In the genomic region with DNA sequence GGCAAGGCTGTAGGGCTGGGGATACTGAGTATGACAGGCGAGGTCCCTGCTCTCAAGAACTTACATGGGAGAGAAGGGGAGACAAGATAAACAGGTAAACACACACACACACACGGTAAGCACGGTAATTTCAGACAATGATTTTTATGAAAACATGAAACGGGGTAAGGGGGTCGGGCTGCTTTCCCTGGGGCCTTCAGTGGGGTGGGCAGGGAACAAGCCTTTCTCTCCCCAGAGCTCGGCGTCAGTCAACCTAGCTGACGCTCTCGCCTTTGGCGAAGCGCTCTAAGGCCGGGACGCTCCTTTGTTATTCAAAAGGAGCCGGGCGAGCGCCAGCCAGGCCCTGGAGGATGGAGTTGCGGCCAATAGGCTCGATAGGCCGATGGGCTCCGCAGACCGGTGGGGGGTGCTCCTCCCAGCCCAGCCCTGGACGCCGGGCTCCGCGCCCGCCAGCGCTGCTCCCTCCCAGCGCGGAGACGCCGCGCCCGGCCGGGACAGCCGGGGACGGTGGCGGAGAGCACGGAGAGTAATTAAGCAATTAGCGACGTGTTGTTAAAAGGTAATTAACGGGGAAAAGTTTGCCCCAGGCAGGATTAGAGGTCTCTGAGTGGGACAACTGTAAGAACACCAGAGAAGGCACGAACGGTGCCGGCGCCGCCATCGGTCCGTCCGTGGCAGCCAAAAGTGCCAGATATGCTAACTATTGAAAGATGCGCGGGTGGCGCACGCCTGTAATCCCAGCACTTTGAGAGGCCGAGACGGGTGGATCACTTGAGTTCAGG, we compare ENCODE assay signal across 8 cellular contexts. TPM values are rescaled to one million over a fixed set of nuclear protein-coding genes. Genes with fewer than 3 reads are reported as not detected.
DNase-seq lines count a peak whose midpoint lies in the region; TF ChIP-seq lines count a peak whose summit lies in the region.

No MANE protein-coding gene starts in this region.

- no CpG with 5 or more reads among the region's 55 CpGs for WGBS in trophoblast cell (ENCODE audit: extremely low coverage, insufficient coverage, insufficient read length)

- no peak overlapping the region for H4K12ac ChIP-seq in trophoblast cell (ENCODE audit: low read depth, low read length)

- H2BK120ac ChIP-seq in trophoblast cell (ENCODE audit: insufficient read depth, low read length, poor library complexity), result no peak overlapping the region

- H3K4me1 ChIP-seq in ascending aorta (peaks cover 0 to 14% of the 10 kb centered on the region in 2 donors), trophoblast cell (ENCODE audit: control insufficient read depth in 1 of 2, insufficient read depth in 2 of 2, low read length in 2 of 2) (peaks cover 17% of the 10 kb centered on the region in 2 experiments)

- H3K79me2 ChIP-seq in trophoblast cell (ENCODE audit: control insufficient read depth, insufficient read depth, low read length, poor library complexity), result no peaks in the 10 kb centered on the region

- H3K9ac ChIP-seq in trophoblast cell (ENCODE audit: low read length), result no peak overlapping the region

- TF ChIP-seq CTCF in ascending aorta (IDR thresholded peaks at IDR 0.05), result peak in 1 of 3 experiments; percentile 6

- intact Hi-C loops in ascending aorta (cut with DNase I), result loop anchor here (1.0 to 10.0 kb wide), 5 partner anchors 15 to 965 kb away; partner anchors contain the start of genes DDX20 and RHOC

- H4K91ac ChIP-seq in trophoblast cell (ENCODE audit: low read depth, low read length), result no peak overlapping the region

- no peak overlapping the region for H3K23ac ChIP-seq in trophoblast cell (ENCODE audit: low read length)

- H3K79me1 ChIP-seq in trophoblast cell (ENCODE audit: low read length), result peaks cover 3% of the 10 kb centered on the region

- no peaks in the 10 kb centered on the region for H3K36me3 ChIP-seq in ascending aorta
- H3K36me3 ChIP-seq in trophoblast cell (ENCODE audit: control insufficient read depth in 1 of 2, insufficient read depth in 2 of 2, low read length in 2 of 2), result no peaks in the 10 kb centered on the region

- no peak overlapping the region for H2BK5ac ChIP-seq in trophoblast cell (ENCODE audit: low read depth, low read length, poor library complexity)

- no peaks in the 10 kb centered on the region for H3K27me3 ChIP-seq in ascending aorta
- H3K27me3 ChIP-seq in trophoblast cell (ENCODE audit: insufficient read depth, low read length), result peaks cover 30% of the 10 kb centered on the region

- no peak overlapping the region for H3K4ac ChIP-seq in trophoblast cell (ENCODE audit: low read depth, low read length)

- H3K4me3 ChIP-seq in ascending aorta (peak overlapping the region; percentile 78 to 88), trophoblast cell (ENCODE audit: low read depth, low read length) (no peak overlapping the region)

- H3K4me2 ChIP-seq in trophoblast cell (ENCODE audit: low read length), result peak overlapping the region; percentile 88

- peak overlapping the region; percentile 69 for H2AFZ ChIP-seq in trophoblast cell (ENCODE audit: insufficient read depth, low read length, poor library complexity)

- no peak overlapping the region for H2AK5ac ChIP-seq in trophoblast cell (ENCODE audit: low read length)

- H3K9me3 ChIP-seq in ascending aorta, result no peaks in the 10 kb centered on the region
- H3K9me3 ChIP-seq in trophoblast cell (ENCODE audit: insufficient read depth, low read depth, low read length), result peaks cover 3% of the 10 kb centered on the region

- H3K27ac ChIP-seq in ascending aorta (peak overlapping the region; percentile 95), trophoblast cell (ENCODE audit: low read depth, low read length) (no peak overlapping the region)

- no peak overlapping the region for H4K8ac ChIP-seq in trophoblast cell (ENCODE audit: low read depth, low read length)

- no peak overlapping the region for H2BK12ac ChIP-seq in trophoblast cell (ENCODE audit: low read length)

- H3K18ac ChIP-seq in trophoblast cell (ENCODE audit: low read length), result no peak overlapping the region

- H3K14ac ChIP-seq in trophoblast cell (ENCODE audit: low read length), result no peak overlapping the region

- peak; percentile 22 to 32 for DNase-seq in activated CD4-positive, alpha-beta T cell treated with anti-CD3 and anti-CD28 coated beads, Interleukin-2, amount 50 U/mL, for 48 hours
- DNase-seq in activated CD4-positive, alpha-beta T cell treated with anti-CD3 and anti-CD28 coated beads, Interleukin-2, amount 50 U/mL, for 1 hour, result no peak
- DNase-seq in NCI-H510A (lab: John Stamatoyannopoulos, UW) (peak; percentile 71), ascending aorta (ENCODE audit: low spot score in 2 of 2) (peak in 1 of 2 donors; percentile 87), hepatic stellate cell (ENCODE audit: low spot score) (peak; percentile 57), trophoblast cell (peak; percentile 47 to 55), epidermal melanocyte (ENCODE audit: insufficient read length, low spot score) (no peak), KG1 (lab: John Stamatoyannopoulos, UW) (no peak)

RNA-seq across cellular contexts. Expression of gene INKA2, which starts 1.0 kb away (rescaled TPM):
- total RNA-seq in ascending aorta, result not detected
- 0.73 and 0.79 TPM in 2 replicates for polyA plus RNA-seq in trophoblast cell (2013)

RNA-seq across cellular contexts. Expression of gene DDX20, which starts 15.5 kb away (rescaled TPM):
- total RNA-seq in ascending aorta, result 11.3 TPM
- polyA plus RNA-seq in trophoblast cell (2013), result 9.1 and 9.7 TPM in 2 replicates

Comparison
In these comparisons a context has a peak if more than half of its experiments do, and no peak if none do; other contexts are left out.
1. DNase-seq: peak in activated CD4-positive, alpha-beta T cell treated with anti-CD3 and anti-CD28 coated beads, Interleukin-2, amount 50 U/mL, for 48 hours (2 of 2), NCI-H510A (single experiment), hepatic stellate cell (single experiment) and trophoblast cell (2 of 2); none in activated CD4-positive, alpha-beta T cell treated with anti-CD3 and anti-CD28 coated beads, Interleukin-2, amount 50 U/mL, for 1 hour (single experiment), epidermal melanocyte (single experiment) and KG1 (single experiment).